Comparison of ENCODE assay signal across 13 cellular contexts in genomic region chr9:10443805-10444204, GRCh38.
A peak's percentile ranks its signal among the peaks of the same experiment; 100 is the strongest.
DNase-seq lines count a peak whose midpoint lies in the region; ATAC-seq and TF ChIP-seq lines count a peak whose summit lies in the region.
"Had no signal": no experiment of that assay in that cellular context is flagged by ENCODE, and none has a peak within 500 bp of the region (broad histone marks: within the 10 kb centered on the region; RNA-seq: fewer than 3 reads in every experiment).

No MANE protein-coding gene starts in this region.

- peaks cover 10% of the 10 kb centered on the region for H3K9me3 Mint-ChIP-seq in mesothelial cell of epicardium
- H3K9me3 Mint-ChIP-seq: H9 had no signal

- DNase-seq in COR-L47 (lab: John Stamatoyannopoulos, UW) = peak; percentile 3
- peak; percentile 66 for DNase-seq in NCI-H1092 treated with DMSO at 0.1 percent for 48 hours (lab: John Stamatoyannopoulos, UW)
- DNase-seq in NCI-H774 (lab: John Stamatoyannopoulos, UW) = peak; percentile 28
- no peak for DNase-seq in mesothelial cell of epicardium (ENCODE audit: low spot score in 2 of 2, unreplicated experiment in 2 of 2)
- no peak for DNase-seq in Right ventricle myocardium inferior (ENCODE audit: missing footprints)
- DNase-seq: ACHN; CD4-positive, CD25-positive, alpha-beta regulatory T cell; DND-41; GDM1; GOT3; H9 had no signal

- intact Hi-C loops in Right ventricle myocardium inferior (cut with DNase I) = no loop called here

- H3K27ac Mint-ChIP-seq in mesothelial cell of epicardium = peak overlapping the region; percentile 90
- H3K27ac Mint-ChIP-seq: CD4-positive, CD25-positive, alpha-beta regulatory T cell; H9 had no signal

- H3K27me3 Mint-ChIP-seq in mesothelial cell of epicardium (ENCODE audit: low read depth) = no peaks in the 10 kb centered on the region
- H3K27me3 Mint-ChIP-seq: CD4-positive, CD25-positive, alpha-beta regulatory T cell had no signal

- TF ChIP-seq CTCF in mesothelial cell of epicardium (IDR thresholded peaks at IDR 0.05; ENCODE audit: unreplicated experiment) = no peak

- ATAC-seq in HG03097 (IDR thresholded peaks at IDR 0.05; ENCODE audit: low FRiP score, unreplicated experiment) (no peak), Right ventricle myocardium inferior (no peak), HG03354 (IDR thresholded peaks at IDR 0.05; ENCODE audit: poor library complexity, severe bottlenecking, unreplicated experiment) (no peak)

- no peaks in the 10 kb centered on the region for H3K36me3 Mint-ChIP-seq in mesothelial cell of epicardium
- H3K36me3 Mint-ChIP-seq: CD4-positive, CD25-positive, alpha-beta regulatory T cell had no signal

- peaks cover 14% of the 10 kb centered on the region for H3K4me1 Mint-ChIP-seq in mesothelial cell of epicardium
- H3K4me1 Mint-ChIP-seq: CD4-positive, CD25-positive, alpha-beta regulatory T cell had no signal

- H3K4me3 Mint-ChIP-seq in mesothelial cell of epicardium = no peak overlapping the region
- H3K4me3 Mint-ChIP-seq: CD4-positive, CD25-positive, alpha-beta regulatory T cell; H9 had no signal

Comparison
In these comparisons a context has a peak if more than half of its experiments do, and no peak if none do; other contexts are left out.
1. DNase-seq: peak in COR-L47 (single experiment), NCI-H1092 treated with DMSO at 0.1 percent for 48 hours (single experiment) and NCI-H774 (single experiment); none in mesothelial cell of epicardium (0 of 2) and Right ventricle myocardium inferior (single experiment).